ENCODE assay signal across 1 cellular context in genomic region chr16:74501484-74502479, GRCh38.
TF ChIP-seq lines count a peak whose summit lies in the region.

No MANE protein-coding gene starts in this region.

TF ChIP-seq in HCT116, 20 proteins besides CTCF, POLR2A, EP300 and RAD21 (continued from another document):
- no peak for TF ChIP-seq SRF (IDR thresholded peaks at IDR 0.05; ENCODE audit: low read depth)
- TF ChIP-seq JUND (IDR thresholded peaks at IDR 0.05) = no peak
- TF ChIP-seq ZBTB33 (IDR thresholded peaks at IDR 0.05; ENCODE audit: extremely low read depth, insufficient replicate concordance, low read length) = no peak
- no peak for TF ChIP-seq EGR1 (IDR thresholded peaks at IDR 0.05; ENCODE audit: low read depth)
